In the genomic region with DNA sequence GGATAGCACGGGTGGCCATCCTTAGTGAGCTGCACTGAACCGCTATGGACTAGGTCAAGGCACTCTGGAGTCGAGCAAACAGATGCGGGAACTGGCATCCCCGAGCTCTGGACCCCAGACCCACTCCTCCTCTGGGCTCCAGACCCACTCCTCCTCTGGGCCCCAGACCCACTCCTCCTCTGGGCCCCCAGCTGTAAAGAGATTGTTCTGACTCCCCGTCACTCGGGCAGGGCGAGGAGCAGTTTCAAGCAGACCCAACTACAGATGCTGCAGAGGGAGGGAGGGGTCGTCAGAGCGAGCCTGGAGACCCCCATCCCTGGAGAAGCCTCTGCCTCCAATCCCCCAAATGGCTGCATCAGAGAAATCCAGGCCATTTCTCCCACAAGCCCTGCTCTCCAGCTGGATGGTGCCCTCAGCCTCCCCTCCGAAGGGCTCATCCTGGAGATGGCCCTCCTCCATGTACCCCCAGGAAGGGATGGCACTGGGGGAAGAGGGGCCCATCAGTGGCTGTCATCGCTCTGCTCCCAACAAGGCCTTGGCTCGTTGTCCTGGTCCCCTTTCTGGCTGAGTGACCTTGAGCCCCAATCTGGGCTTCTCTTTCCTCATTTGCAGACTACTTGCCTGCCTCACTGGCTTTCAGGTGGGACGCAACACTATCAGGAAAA, we compare ENCODE assay signal across 14 cellular contexts. TPM values are rescaled to one million over a fixed set of nuclear protein-coding genes. Genes with fewer than 3 reads are reported as not detected.
DNase-seq lines count a peak whose midpoint lies in the region; ATAC-seq and TF ChIP-seq lines count a peak whose summit lies in the region.
"Had no signal": no experiment of that assay in that cellular context is flagged by ENCODE, and none has a peak within 500 bp of the region (broad histone marks: within the 10 kb centered on the region; RNA-seq: fewer than 3 reads in every experiment).

No MANE protein-coding gene starts in this region.

- no peak overlapping the region for H3K23ac ChIP-seq in trophoblast cell (ENCODE audit: low read length)

- H3K4ac ChIP-seq in trophoblast cell (ENCODE audit: low read depth, low read length) = no peak overlapping the region

- intact Hi-C loops in transverse colon (cut with DNase I; ENCODE audit: low total_unique reads) = no loop called here

- no peak overlapping the region for H4K12ac ChIP-seq in trophoblast cell (ENCODE audit: low read depth, low read length)

- TF ChIP-seq CTCF in fibroblast of lung (conservative IDR thresholded peaks at IDR 0.05 in 1 of 2, IDR thresholded peaks at IDR 0.05 in 1 of 2; ENCODE audit: low read depth in 1 of 2, low read length in 2 of 2) = no peak
- no peak for TF ChIP-seq CTCF in transverse colon (IDR thresholded peaks at IDR 0.05)

- H3K79me2 ChIP-seq in fibroblast of lung (ENCODE audit: control insufficient read depth, insufficient read depth, low read length) (no peaks in the 10 kb centered on the region), trophoblast cell (ENCODE audit: control insufficient read depth, insufficient read depth, low read length, poor library complexity) (peaks cover 2% of the 10 kb centered on the region)

- peak overlapping the region; percentile 22 for H2BK5ac ChIP-seq in trophoblast cell (ENCODE audit: low read depth, low read length, poor library complexity)

- no peak for TF ChIP-seq EP300 in transverse colon (IDR thresholded peaks at IDR 0.05; ENCODE audit: low read depth)

- in situ Hi-C loops in transverse colon (cut with MboI; ENCODE audit: low pct_ligation_motif_present in 1 of 4, low pct_unique_long_range_greater_than_20kb in 1 of 4, low sequenced_read_pairs in 3 of 4) = no loop called here

- no peaks in the 10 kb centered on the region for H3K27me3 ChIP-seq in adipocyte (replicated peaks; ENCODE audit: control insufficient read depth, insufficient read depth, low read length)
- H3K27me3 ChIP-seq in fibroblast of lung (ENCODE audit: control insufficient read depth, insufficient read depth, low read length) = no peaks in the 10 kb centered on the region
- H3K27me3 ChIP-seq in trophoblast cell (ENCODE audit: insufficient read depth, low read length) = no peaks in the 10 kb centered on the region
- H3K27me3 ChIP-seq in transverse colon = no peaks in the 10 kb centered on the region

- ATAC-seq in HG02798 (IDR thresholded peaks at IDR 0.05; ENCODE audit: poor library complexity, unreplicated experiment) (no peak), HG03520 (IDR thresholded peaks at IDR 0.05; ENCODE audit: unreplicated experiment) (no peak)
- ATAC-seq: stimulated activated naive B cell treated with anti-CD40 and anti-IgM and Interleukin-4, amounts not matched to agents 10 μg/mL and 1 μg/mL and 100 μg/mL, for 72 hours had no signal

- H3K4me1 ChIP-seq in adipocyte (ENCODE audit: control insufficient read depth, insufficient read depth, low read length) (peaks cover 25% of the 10 kb centered on the region), fibroblast of lung (ENCODE audit: control insufficient read depth, extremely low read depth, insufficient read depth, low read length) (peaks cover 23% of the 10 kb centered on the region), trophoblast cell (ENCODE audit: control insufficient read depth in 1 of 2, insufficient read depth in 2 of 2, low read length in 2 of 2) (peaks cover 15 to 24% of the 10 kb centered on the region in 2 experiments), transverse colon (peaks cover 15 to 50% (median 22%) of the 10 kb centered on the region in 4 donors)

- no peak for TF ChIP-seq POLR2A in transverse colon (IDR thresholded peaks at IDR 0.05)

- H3K36me3 ChIP-seq in adipocyte (ENCODE audit: control insufficient read depth, insufficient read depth, low read length, severe bottlenecking) (no peaks in the 10 kb centered on the region), fibroblast of lung (ENCODE audit: control insufficient read depth, insufficient read depth, low read length) (no peaks in the 10 kb centered on the region), trophoblast cell (ENCODE audit: control insufficient read depth in 1 of 2, insufficient read depth in 2 of 2, low read length in 2 of 2) (no peaks in the 10 kb centered on the region), transverse colon (no peaks in the 10 kb centered on the region)

- H3K4me3 ChIP-seq in adipocyte (ENCODE audit: low read length) = peak overlapping the region; percentile 64
- H3K4me3 ChIP-seq in fibroblast of lung (replicated peaks in 1 of 4; ENCODE audit: control extremely low read depth in 1 of 4, insufficient read depth in 1 of 4, low read depth in 3 of 4, low read length in 4 of 4) = no peak overlapping the region
- H3K4me3 ChIP-seq in trophoblast cell (ENCODE audit: low read depth, low read length) = no peak overlapping the region
- no peak overlapping the region for H3K4me3 ChIP-seq in transverse colon

- H2AK5ac ChIP-seq in trophoblast cell (ENCODE audit: low read length) = peak overlapping the region; percentile 81

- H3K18ac ChIP-seq in trophoblast cell (ENCODE audit: low read length) = peak overlapping the region; percentile 34

- peak overlapping the region; percentile 69 for H2BK120ac ChIP-seq in trophoblast cell (ENCODE audit: insufficient read depth, low read length, poor library complexity)

- DNase-seq in adipocyte (ENCODE audit: low read depth) = no peak
- no peak for DNase-seq in fibroblast of lung (ENCODE audit: low read depth in 2 of 2)
- no peak for DNase-seq in trophoblast cell
- no peak for DNase-seq in transverse colon
- DNase-seq in SKM-1 treated with dmso at 0.1 percent for 144 hours (lab: John Stamatoyannopoulos, UW; ENCODE audit: unreplicated experiment) = no peak
- DNase-seq in NCI-H1694 treated with DMSO at 0.1 percent for 48 hours (lab: John Stamatoyannopoulos, UW) = no peak
- DNase-seq: activated naive CD8-positive, alpha-beta T cell treated with anti-CD3 and anti-CD28 coated beads for 36 hours; cortex of kidney; KBM-7; NCI-H187; stimulated activated CD4-positive, alpha-beta T cell treated with anti-CD3 and anti-CD28 coated beads, Interleukin-2, amount 100 ng/mL, for 48 hours; stimulated activated naive B cell treated with anti-CD40 and anti-IgM and Interleukin-4, amounts not matched to agents 10 μg/mL and 1 μg/mL and 100 μg/mL, for 72 hours had no signal

- H3K79me1 ChIP-seq in trophoblast cell (ENCODE audit: low read length) = peaks cover 14% of the 10 kb centered on the region

- H3K27ac ChIP-seq in fibroblast of lung (ENCODE audit: insufficient read depth, low read length) (peak overlapping the region; percentile 100), trophoblast cell (ENCODE audit: low read depth, low read length) (no peak overlapping the region), transverse colon (peak overlapping the region; percentile 85 to 92 (median 90))

- H4K20me1 ChIP-seq in fibroblast of lung (ENCODE audit: control insufficient read depth, extremely low read depth, insufficient read depth, low read length) = no peaks in the 10 kb centered on the region

- peak overlapping the region; percentile 44 for H4K91ac ChIP-seq in trophoblast cell (ENCODE audit: low read depth, low read length)

- H3K9me3 ChIP-seq in adipocyte (ENCODE audit: control insufficient read depth, low read length) = no peaks in the 10 kb centered on the region
- H3K9me3 ChIP-seq in fibroblast of lung (ENCODE audit: control insufficient read depth, insufficient read depth, low read depth, low read length) = no peaks in the 10 kb centered on the region
- H3K9me3 ChIP-seq in trophoblast cell (ENCODE audit: insufficient read depth, low read depth, low read length) = peaks cover 2% of the 10 kb centered on the region
- H3K9me3 ChIP-seq in transverse colon = no peaks in the 10 kb centered on the region

- peak overlapping the region; percentile 88 for H2BK12ac ChIP-seq in trophoblast cell (ENCODE audit: low read length)

- H3K4me2 ChIP-seq in fibroblast of lung (ENCODE audit: extremely low read depth, insufficient read depth, low read length) (peak overlapping the region; percentile 11), trophoblast cell (ENCODE audit: low read length) (no peak overlapping the region)

- H3K14ac ChIP-seq in trophoblast cell (ENCODE audit: low read length) = peak overlapping the region; percentile 55

- H2AFZ ChIP-seq in fibroblast of lung (ENCODE audit: low read length) (no peak overlapping the region), trophoblast cell (ENCODE audit: insufficient read depth, low read length, poor library complexity) (no peak overlapping the region)

- no CpG with 5 or more reads among the region's 14 CpGs for WGBS in trophoblast cell (ENCODE audit: extremely low coverage, insufficient coverage, insufficient read length)
- WGBS in transverse colon (ENCODE audit: low coverage in 1 of 2), 2 donors = 89% methylated on average over 13 of the region's 14 CpGs; no CpG with 5 or more reads in 1 of the 2 donors

- peak overlapping the region; percentile 7 for H4K8ac ChIP-seq in trophoblast cell (ENCODE audit: low read depth, low read length)

- H3K9ac ChIP-seq in adipocyte (ENCODE audit: low read length) (peak overlapping the region; percentile 88), fibroblast of lung (ENCODE audit: insufficient read depth, low read length) (peak overlapping the region; percentile 50), trophoblast cell (ENCODE audit: low read length) (no peak overlapping the region)

RNA-seq across cellular contexts. Expression of gene DUSP1, which starts 38.7 kb away (rescaled TPM):
- total RNA-seq in fibroblast of lung (56.5 and 148 TPM in 2 replicates), transverse colon (100 to 1,000 TPM; 469 to 701 (median 567) TPM)
- 121 and 291 TPM in 2 replicates for polyA plus RNA-seq in fibroblast of lung
- polyA plus RNA-seq in fibroblast of lung (2012) = 89.4 and 192 TPM in 2 replicates
- 200 and 307 TPM in 2 replicates for polyA minus RNA-seq in fibroblast of lung (ENCODE audit: low replicate concordance)
- 12.0 and 12.4 TPM in 2 replicates for polyA plus RNA-seq in trophoblast cell (2013)
